ENCODE assay signal across 1 cellular context in genomic region chr19:30512748-30513389, GRCh38.
A peak's percentile ranks its signal among the peaks of the same experiment; 100 is the strongest.
TF ChIP-seq lines count a peak whose summit lies in the region.

No MANE protein-coding gene starts in this region.

TF ChIP-seq in HEK293, 187 proteins besides CTCF, POLR2A, EP300 and RAD21 (continued from another document and continues in another):
- TF ChIP-seq ZBTB44 (tag by site-specific recombination; IDR thresholded peaks at IDR 0.05) (peak; percentile 65), RBAK (tag by site-specific recombination; IDR thresholded peaks at IDR 0.05) (no peak), ZNF433 (tag by site-specific recombination; IDR thresholded peaks at IDR 0.05; ENCODE audit: low read depth) (no peak), PRDM2 (tag by site-specific recombination; IDR thresholded peaks at IDR 0.05; ENCODE audit: borderline replicate concordance) (no peak), ZNF518A (tag by site-specific recombination; conservative IDR thresholded peaks at IDR 0.05; ENCODE audit: low read depth) (0 out of 2 replicates have a peak, but pooled peaks have one; percentile 15), REPIN1 (tag by site-specific recombination; IDR thresholded peaks at IDR 0.05; ENCODE audit: low read depth) (no peak), ZNF133 (tag by site-specific recombination; IDR thresholded peaks at IDR 0.05) (no peak), ZNF521 (tag by site-specific recombination; IDR thresholded peaks at IDR 0.05) (no peak), ZNF416 (tag by site-specific recombination; IDR thresholded peaks at IDR 0.05) (no peak), ZEB2 (tag by site-specific recombination; IDR thresholded peaks at IDR 0.05) (no peak), ZNF473 (tag by site-specific recombination; IDR thresholded peaks at IDR 0.05) (no peak), HOXC10 (CRISPR knock-in tag; IDR thresholded peaks at IDR 0.05) (no peak), TCF7L2 (IDR thresholded peaks at IDR 0.05; ENCODE audit: borderline replicate concordance, low read depth, low read length) (no peak), ZNF324 (tag by site-specific recombination; IDR thresholded peaks at IDR 0.05) (no peak), ZNF626 (tag by site-specific recombination; IDR thresholded peaks at IDR 0.05) (no peak), ZNF214 (tag by site-specific recombination; IDR thresholded peaks at IDR 0.05; ENCODE audit: borderline replicate concordance) (no peak), ZNF600 (tag by site-specific recombination; IDR thresholded peaks at IDR 0.05) (peak; percentile 43; the same call in 1 of the 2 replicates), PATZ1 (tag by site-specific recombination; IDR thresholded peaks at IDR 0.05) (no peak), ZNF792 (tag by site-specific recombination; IDR thresholded peaks at IDR 0.05) (no peak), ZNF121 (tag by site-specific recombination; IDR thresholded peaks at IDR 0.05) (no peak), ZNF280D (tag by site-specific recombination; IDR thresholded peaks at IDR 0.05) (no peak), ZSCAN5A (tag by site-specific recombination; IDR thresholded peaks at IDR 0.05) (no peak), ZNF280C (tag by site-specific recombination; IDR thresholded peaks at IDR 0.05) (no peak), ZNF37A (tag by site-specific recombination; IDR thresholded peaks at IDR 0.05) (no peak), SP7 (tag by site-specific recombination; IDR thresholded peaks at IDR 0.05) (no peak), ZNF148 (tag by site-specific recombination; IDR thresholded peaks at IDR 0.05; ENCODE audit: borderline replicate concordance) (no peak), YY2 (tag by site-specific recombination; IDR thresholded peaks at IDR 0.05) (no peak)
